20 cellular contexts compared by ENCODE assay signal in genomic region chr5:151118898-151119600, GRCh38. TPM values are rescaled to one million over a fixed set of nuclear protein-coding genes. Genes with fewer than 3 reads are reported as not detected.
A peak's percentile ranks its signal among the peaks of the same experiment; 100 is the strongest.
DNase-seq lines count a peak whose midpoint lies in the region; ATAC-seq lines count a peak whose summit lies in the region.
"Had no signal": no experiment of that assay in that cellular context is flagged by ENCODE, and none has a peak within 500 bp of the region (broad histone marks: within the 10 kb centered on the region; RNA-seq: fewer than 3 reads in every experiment).

No MANE protein-coding gene starts in this region.

- no peak overlapping the region for H3K4me3 Mint-ChIP-seq in activated T-cell treated with anti-CD3 and anti-CD28 coated beads, Interleukin-2, amount 50 U/mL, for 72 hours
- H3K4me3 Mint-ChIP-seq in T-cell = no peak overlapping the region
- H3K4me3 Mint-ChIP-seq in effector memory CD8-positive, alpha-beta T cell = no peak overlapping the region
- no peak overlapping the region for H3K4me3 Mint-ChIP-seq in stimulated activated memory B cell treated with anti-CD40 and anti-IgM and Interleukin-4, amounts not matched to agents 10 μg/mL and 1 μg/mL and 100 μg/mL, for 72 hours
- H3K4me3 Mint-ChIP-seq: activated CD4-positive, alpha-beta T cell treated with anti-CD3 and anti-CD28 coated beads, Interleukin-2, amount 10 ng/mL, durations not matched to agents 7 days and 5 days; nephron had no signal

- CTCF ChIA-PET in T-cell (lab: Charles Lee) = interaction anchor here in 1 of 2 donors (1.4 kb wide), 1 partner anchor 7 kb away, joined by 7 read pairs; no protein-coding TSS in a partner anchor

- ATAC-seq in activated T-cell treated with anti-CD3 and anti-CD28 coated beads, Interleukin-2, amount 50 U/mL, for 72 hours (replicated peaks in 1 of 2) = no peak
- ATAC-seq in T-cell (replicated peaks in 1 of 4) = no peak
- ATAC-seq in effector memory CD8-positive, alpha-beta T cell (replicated peaks) = no peak
- no peak for ATAC-seq in stimulated activated memory B cell treated with anti-CD40 and anti-IgM and Interleukin-4, amounts not matched to agents 10 μg/mL and 1 μg/mL and 100 μg/mL, for 72 hours
- ATAC-seq in HG02763 (IDR thresholded peaks at IDR 0.05; ENCODE audit: unreplicated experiment) = no peak
- ATAC-seq in HG02759 (IDR thresholded peaks at IDR 0.05; ENCODE audit: unreplicated experiment) = no peak
- ATAC-seq: HCT116 had no signal

- no peaks in the 10 kb centered on the region for H3K27me3 Mint-ChIP-seq in activated T-cell treated with anti-CD3 and anti-CD28 coated beads, Interleukin-2, amount 50 U/mL, for 72 hours (ENCODE audit: low read depth)
- H3K27me3 Mint-ChIP-seq in T-cell = no peaks in the 10 kb centered on the region
- no peaks in the 10 kb centered on the region for H3K27me3 Mint-ChIP-seq in effector memory CD8-positive, alpha-beta T cell
- no peaks in the 10 kb centered on the region for H3K27me3 Mint-ChIP-seq in stimulated activated memory B cell treated with anti-CD40 and anti-IgM and Interleukin-4, amounts not matched to agents 10 μg/mL and 1 μg/mL and 100 μg/mL, for 72 hours
- H3K27me3 Mint-ChIP-seq: activated CD4-positive, alpha-beta T cell treated with anti-CD3 and anti-CD28 coated beads, Interleukin-2, amount 10 ng/mL, durations not matched to agents 7 days and 5 days had no signal

- H3K36me3 Mint-ChIP-seq in activated T-cell treated with anti-CD3 and anti-CD28 coated beads, Interleukin-2, amount 50 U/mL, for 72 hours (ENCODE audit: insufficient read depth in 2 of 2) = peaks cover 8 to 19% of the 10 kb centered on the region in 2 donors
- peaks cover 50% of the 10 kb centered on the region for H3K36me3 Mint-ChIP-seq in T-cell
- peaks cover 90% of the 10 kb centered on the region for H3K36me3 Mint-ChIP-seq in effector memory CD8-positive, alpha-beta T cell (ENCODE audit: insufficient read depth)
- peaks cover 74% of the 10 kb centered on the region for H3K36me3 Mint-ChIP-seq in stimulated activated memory B cell treated with anti-CD40 and anti-IgM and Interleukin-4, amounts not matched to agents 10 μg/mL and 1 μg/mL and 100 μg/mL, for 72 hours

- POLR2A ChIA-PET in T-cell (lab: Charles Lee) = no interaction called here

- H3K27ac Mint-ChIP-seq in activated T-cell treated with anti-CD3 and anti-CD28 coated beads, Interleukin-2, amount 50 U/mL, for 72 hours = peak overlapping the region; percentile 45
- peak overlapping the region; percentile 66 to 80 for H3K27ac Mint-ChIP-seq in T-cell
- H3K27ac Mint-ChIP-seq in effector memory CD8-positive, alpha-beta T cell = peak overlapping the region; percentile 66 to 82
- peak overlapping the region; percentile 80 for H3K27ac Mint-ChIP-seq in stimulated activated memory B cell treated with anti-CD40 and anti-IgM and Interleukin-4, amounts not matched to agents 10 μg/mL and 1 μg/mL and 100 μg/mL, for 72 hours
- H3K27ac Mint-ChIP-seq: activated CD4-positive, alpha-beta T cell treated with anti-CD3 and anti-CD28 coated beads, Interleukin-2, amount 10 ng/mL, durations not matched to agents 7 days and 5 days had no signal

- no peak for DNase-seq in activated T-cell treated with anti-CD3 and anti-CD28 coated beads, Interleukin-2, amount 50 U/mL, for 72 hours
- no peak for DNase-seq in activated T-cell treated with anti-CD3 and anti-CD28 coated beads, Interleukin-2, amount 50 U/mL, for 48 hours
- DNase-seq in T-cell = no peak
- no peak for DNase-seq in effector memory CD8-positive, alpha-beta T cell
- no peak for DNase-seq in COLO829 (ENCODE audit: low spot score)
- DNase-seq: activated CD4-positive, alpha-beta T cell treated with anti-CD3 and anti-CD28 coated beads, Interleukin-2, amount 10 ng/mL, durations not matched to agents 7 days and 5 days; activated T-cell treated with anti-CD3 and anti-CD28 coated beads for 4 hours; KG1; mesendoderm; MV-4-11; NCI-H2171 treated with DMSO at 0.1 percent for 48 hours; NCI-H524 treated with DMSO at 0.1 percent for 48 hours; ovary; spleen; stimulated activated CD4-positive, alpha-beta T cell treated with anti-CD3 and anti-CD28 coated beads, Interleukin-4, amount 100 ng/mL, for 24 hours had no signal

- no peaks in the 10 kb centered on the region for H3K9me3 Mint-ChIP-seq in activated T-cell treated with anti-CD3 and anti-CD28 coated beads, Interleukin-2, amount 50 U/mL, for 72 hours
- H3K9me3 Mint-ChIP-seq in T-cell = no peaks in the 10 kb centered on the region
- no peaks in the 10 kb centered on the region for H3K9me3 Mint-ChIP-seq in effector memory CD8-positive, alpha-beta T cell
- H3K9me3 Mint-ChIP-seq in stimulated activated memory B cell treated with anti-CD40 and anti-IgM and Interleukin-4, amounts not matched to agents 10 μg/mL and 1 μg/mL and 100 μg/mL, for 72 hours = no peaks in the 10 kb centered on the region
- H3K9me3 Mint-ChIP-seq: activated CD4-positive, alpha-beta T cell treated with anti-CD3 and anti-CD28 coated beads, Interleukin-2, amount 10 ng/mL, durations not matched to agents 7 days and 5 days; nephron had no signal

- peaks cover 5% of the 10 kb centered on the region for H3K4me1 Mint-ChIP-seq in activated T-cell treated with anti-CD3 and anti-CD28 coated beads, Interleukin-2, amount 50 U/mL, for 72 hours (ENCODE audit: low read depth)
- H3K4me1 Mint-ChIP-seq in T-cell = peaks cover 11 to 21% (median 19%) of the 10 kb centered on the region in 3 donors
- H3K4me1 Mint-ChIP-seq in effector memory CD8-positive, alpha-beta T cell (ENCODE audit: low read depth in 2 of 2) = peaks cover 12 to 20% of the 10 kb centered on the region in 2 donors
- peaks cover 29% of the 10 kb centered on the region for H3K4me1 Mint-ChIP-seq in stimulated activated memory B cell treated with anti-CD40 and anti-IgM and Interleukin-4, amounts not matched to agents 10 μg/mL and 1 μg/mL and 100 μg/mL, for 72 hours

RNA-seq across cellular contexts. Expression of gene TNIP1, which starts 38.2 kb away (rescaled TPM):
- 100 to 1,000 TPM; 358 to 420 TPM for total RNA-seq in activated T-cell treated with anti-CD3 and anti-CD28 coated beads, Interleukin-2, amount 50 U/mL, for 72 hours
- 100 to 1,000 TPM; 118 to 211 (median 170) TPM for total RNA-seq in T-cell

RNA-seq across cellular contexts. Expression of gene ANXA6, which starts 38.5 kb away (rescaled TPM):
- total RNA-seq in activated T-cell treated with anti-CD3 and anti-CD28 coated beads, Interleukin-2, amount 50 U/mL, for 72 hours = 100 to 1,000 TPM; 127 to 171 TPM
- 100 to 1,000 TPM; 266 to 395 (median 345) TPM for total RNA-seq in T-cell
